ENCODE assay signal across 9 cellular contexts in genomic region chr3:86563358-86563970, GRCh38.
DNase-seq lines count a peak whose midpoint lies in the region; ATAC-seq and TF ChIP-seq lines count a peak whose summit lies in the region.
"Had no signal": no experiment of that assay in that cellular context is flagged by ENCODE, and none has a peak within 500 bp of the region (broad histone marks: within the 10 kb centered on the region; RNA-seq: fewer than 3 reads in every experiment).

No MANE protein-coding gene starts in this region.

- no peak overlapping the region for H3K4me3 Mint-ChIP-seq in endothelial cell (ENCODE audit: unreplicated experiment)
- H3K4me3 Mint-ChIP-seq: activated naive CD8-positive, alpha-beta T cell treated with anti-CD3 and anti-CD28 coated beads, Interleukin-2, amount 10 ng/mL, durations not matched to agents 7 days and 5 days had no signal

- no peaks in the 10 kb centered on the region for H3K36me3 Mint-ChIP-seq in endothelial cell (ENCODE audit: low read depth, unreplicated experiment)
- H3K36me3 Mint-ChIP-seq: activated naive CD8-positive, alpha-beta T cell treated with anti-CD3 and anti-CD28 coated beads, Interleukin-2, amount 10 ng/mL, durations not matched to agents 7 days and 5 days had no signal

- H3K27ac Mint-ChIP-seq in endothelial cell (ENCODE audit: unreplicated experiment) = no peak overlapping the region
- H3K27ac Mint-ChIP-seq: activated naive CD8-positive, alpha-beta T cell treated with anti-CD3 and anti-CD28 coated beads, Interleukin-2, amount 10 ng/mL, durations not matched to agents 7 days and 5 days had no signal

- H3K4me1 Mint-ChIP-seq in endothelial cell (ENCODE audit: unreplicated experiment) = peaks cover 3% of the 10 kb centered on the region
- H3K4me1 Mint-ChIP-seq: activated naive CD8-positive, alpha-beta T cell treated with anti-CD3 and anti-CD28 coated beads, Interleukin-2, amount 10 ng/mL, durations not matched to agents 7 days and 5 days had no signal

- H3K27ac ChIP-seq in cardiac muscle cell = no peak overlapping the region
- no peak overlapping the region for H3K27ac ChIP-seq in OCI-LY3 (ENCODE audit: low read length)

- H3K9me3 ChIP-seq in cardiac muscle cell (ENCODE audit: low read depth) = no peaks in the 10 kb centered on the region
- H3K9me3 ChIP-seq in OCI-LY3 (ENCODE audit: insufficient read depth, low read length) = no peaks in the 10 kb centered on the region

- peak overlapping the region; percentile 49; the same call in 1 of the 2 replicates for H2AFZ ChIP-seq in OCI-LY3 (ENCODE audit: low read depth, low read length)

- H3K36me3 ChIP-seq in cardiac muscle cell (no peaks in the 10 kb centered on the region), OCI-LY3 (replicated peaks; ENCODE audit: low read depth, low read length) (no peaks in the 10 kb centered on the region)

- peak; percentile 62 for TF ChIP-seq CTCF in cardiac muscle cell (IDR thresholded peaks at IDR 0.05; ENCODE audit: low read depth, low read length)
- TF ChIP-seq CTCF in OCI-LY3 (IDR thresholded peaks at IDR 0.05; ENCODE audit: low read depth, low read length) = peak; percentile 91
- TF ChIP-seq CTCF in endothelial cell (IDR thresholded peaks at IDR 0.05; ENCODE audit: unreplicated experiment) = peak; percentile 94

- no peaks in the 10 kb centered on the region for H3K27me3 ChIP-seq in cardiac muscle cell
- no peaks in the 10 kb centered on the region for H3K27me3 ChIP-seq in OCI-LY3 (ENCODE audit: low read depth, low read length)

- H3K4me3 ChIP-seq in cardiac muscle cell (no peak overlapping the region), OCI-LY3 (ENCODE audit: low read length) (no peak overlapping the region)

- peak; percentile 45 to 69 for DNase-seq in cardiac muscle cell (ENCODE audit: low read depth in 1 of 2, low spot score in 1 of 2)
- no peak for DNase-seq in cardiac septum (ENCODE audit: low spot score)
- no peak for DNase-seq in endothelial cell (ENCODE audit: low spot score)
- DNase-seq in pons (ENCODE audit: low spot score) = peak; percentile 55
- DNase-seq: activated naive CD8-positive, alpha-beta T cell treated with anti-CD3 and anti-CD28 coated beads, Interleukin-2, amount 10 ng/mL, durations not matched to agents 7 days and 5 days had no signal

- no peak overlapping the region for H3K9ac ChIP-seq in OCI-LY3 (ENCODE audit: low read length)

- ATAC-seq in HG03469 (IDR thresholded peaks at IDR 0.05; ENCODE audit: unreplicated experiment) = peak; percentile 49
- no peak for ATAC-seq in HG02973 (IDR thresholded peaks at IDR 0.05; ENCODE audit: unreplicated experiment)
- no peak for ATAC-seq in GM18498 (IDR thresholded peaks at IDR 0.05; ENCODE audit: unreplicated experiment)

- peaks cover 2% of the 10 kb centered on the region for H3K27me3 Mint-ChIP-seq in endothelial cell (ENCODE audit: unreplicated experiment)
- H3K27me3 Mint-ChIP-seq: activated naive CD8-positive, alpha-beta T cell treated with anti-CD3 and anti-CD28 coated beads, Interleukin-2, amount 10 ng/mL, durations not matched to agents 7 days and 5 days had no signal

- peak overlapping the region; percentile 28; the same call in 1 of the 2 replicates for H3K4me2 ChIP-seq in OCI-LY3 (ENCODE audit: low read length)

- H4K20me1 ChIP-seq in OCI-LY3 (ENCODE audit: insufficient read depth, low read length) = no peaks in the 10 kb centered on the region

- no peaks in the 10 kb centered on the region for H3K79me2 ChIP-seq in OCI-LY3 (ENCODE audit: low read length)

- H3K4me1 ChIP-seq in cardiac muscle cell (ENCODE audit: low read depth) = no peaks in the 10 kb centered on the region
- peaks cover 14% of the 10 kb centered on the region for H3K4me1 ChIP-seq in OCI-LY3 (ENCODE audit: low read length)

- peaks cover 3% of the 10 kb centered on the region for H3K9me3 Mint-ChIP-seq in endothelial cell (ENCODE audit: unreplicated experiment)
- H3K9me3 Mint-ChIP-seq: activated naive CD8-positive, alpha-beta T cell treated with anti-CD3 and anti-CD28 coated beads, Interleukin-2, amount 10 ng/mL, durations not matched to agents 7 days and 5 days had no signal

- intact Hi-C loops in cardiac septum (cut with DNase I) = no loop called here

Comparison
In these comparisons a context has a peak if more than half of its experiments do, and no peak if none do; other contexts are left out.
1. DNase-seq: peak in cardiac muscle cell (2 of 2) and pons (single experiment); none in cardiac septum (single experiment) and endothelial cell (single experiment).
2. Peak in every context shown above with its lines, with median percentiles within 50 percentile points of each other: CTCF ChIP-seq.